Comparison of ENCODE assay signal across 29 cellular contexts in the genomic region with DNA sequence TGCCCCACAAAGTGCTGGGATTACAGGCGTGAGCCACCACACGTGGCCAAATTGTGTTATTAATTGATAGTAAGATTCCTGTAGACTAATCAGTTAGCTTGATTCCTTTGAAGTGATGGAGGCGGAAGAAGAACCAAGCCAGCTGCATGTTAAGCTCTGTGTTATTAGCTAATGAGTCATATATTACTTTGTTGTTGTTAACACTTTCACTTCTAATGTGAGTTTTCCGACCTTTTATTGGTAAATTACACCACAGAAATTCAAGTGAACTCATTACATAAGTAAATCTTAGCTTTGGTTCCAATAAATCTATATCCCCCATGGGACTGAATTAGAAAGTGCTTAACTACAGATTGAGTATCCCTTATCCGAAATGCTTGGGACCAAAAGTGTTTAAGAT. TPM values are rescaled to one million over a fixed set of nuclear protein-coding genes. Genes with fewer than 3 reads are reported as not detected.
DNase-seq lines count a peak whose midpoint lies in the region; ATAC-seq, FAIRE-seq and TF ChIP-seq lines count a peak whose summit lies in the region.
"Had no signal": no experiment of that assay in that cellular context is flagged by ENCODE, and none has a peak within 500 bp of the region (broad histone marks: within the 10 kb centered on the region; RNA-seq: fewer than 3 reads in every experiment).

No MANE protein-coding gene starts in this region.

- peak; percentile 51 for ATAC-seq in HG02885 (IDR thresholded peaks at IDR 0.05; ENCODE audit: poor library complexity, unreplicated experiment)
- ATAC-seq in GM21423 (IDR thresholded peaks at IDR 0.05; ENCODE audit: unreplicated experiment): no peak
- ATAC-seq: activated CD8-positive, alpha-beta T cell treated with anti-CD3 and anti-CD28 coated beads, Interleukin-2, amount 10 ng/mL, durations not matched to agents 7 days and 5 days; left lobe of liver; right lobe of liver had no signal

- peak; percentile 68 for FAIRE-seq in GM18507 (lab: Jason Lieb, UNC)
- no peak for FAIRE-seq in bronchial epithelial cell (lab: Jason Lieb, UNC)
- no peak for FAIRE-seq in small intestine (lab: Jason Lieb, UNC)
- FAIRE-seq: endometrium had no signal

- H3K27me3 ChIP-seq in bronchial epithelial cell (ENCODE audit: control insufficient read depth, insufficient read depth, low read length) (no peaks in the 10 kb centered on the region), small intestine (ENCODE audit: control insufficient read depth in 2 of 2, insufficient read depth in 2 of 2, low read length in 2 of 2) (no peaks in the 10 kb centered on the region)
- H3K27me3 ChIP-seq: right lobe of liver had no signal

- H3K9me3 ChIP-seq in small intestine (ENCODE audit: control insufficient read depth, low read depth): no peaks in the 10 kb centered on the region
- H3K9me3 ChIP-seq: right lobe of liver had no signal

- no peak for DNase-seq in GM18507 (ENCODE audit: extremely low spot score, insufficient read length, low read depth)
- peak; percentile 48 for DNase-seq in bronchial epithelial cell (ENCODE audit: low read depth)
- DNase-seq in small intestine: peak; percentile 83
- DNase-seq in NCI-H2227 (lab: John Stamatoyannopoulos, UW; ENCODE audit: unreplicated experiment): no peak
- DNase-seq in coronary artery (ENCODE audit: low spot score): no peak
- DNase-seq: activated CD4-positive, CD25-positive, alpha-beta regulatory T cell; activated CD8-positive, alpha-beta T cell treated with anti-CD3 and anti-CD28 coated beads, Interleukin-2, amount 10 ng/mL, durations not matched to agents 7 days and 5 days; activated effector memory CD4-positive, alpha-beta T cell treated with anti-CD3 and anti-CD28 coated beads, Interleukin-2, amount 50 U/mL, for 16 hours; activated naive CD8-positive, alpha-beta T cell treated with anti-CD3 and anti-CD28 coated beads for 36 hours; aorta; caudate nucleus; GOT3; hippocampal formation; immature natural killer cell; mesenchymal stem cell; NCI-H1436; NCI-H2107; NCI-H446; NCI-H774; posterior cingulate gyrus; right lobe of liver; stimulated activated CD4-positive, alpha-beta T cell treated with anti-CD3 and anti-CD28 coated beads, Interleukin-4, amount 100 ng/mL, for 4 hours; stimulated activated naive B cell treated with anti-CD40 and anti-IgM and Interleukin-4, amounts not matched to agents 10 μg/mL and 1 μg/mL and 100 μg/mL, for 72 hours had no signal

- H3K4me1 ChIP-seq in small intestine (ENCODE audit: control insufficient read depth in 2 of 2, insufficient read depth in 1 of 2, low read depth in 1 of 2, low read length in 1 of 2): no peaks in the 10 kb centered on the region
- H3K4me1 ChIP-seq: right lobe of liver had no signal

- no peak overlapping the region for H3K27ac ChIP-seq in small intestine (ENCODE audit: low read depth in 1 of 2, low read length in 1 of 2)
- H3K27ac ChIP-seq in coronary artery: no peak overlapping the region
- H3K27ac ChIP-seq: C4-2B, right lobe of liver, RWPE1 had no signal

- no peak for TF ChIP-seq CTCF in bronchial epithelial cell (IDR thresholded peaks at IDR 0.05; ENCODE audit: insufficient read depth, low read length, severe bottlenecking)
- TF ChIP-seq CTCF in coronary artery (IDR thresholded peaks at IDR 0.05): no peak

- H3K4me3 ChIP-seq in bronchial epithelial cell (ENCODE audit: low read depth, low read length) (no peak overlapping the region), small intestine (ENCODE audit: low read depth in 1 of 2, low read length in 2 of 2) (no peak overlapping the region), coronary artery (no peak overlapping the region)
- H3K4me3 ChIP-seq: right lobe of liver had no signal

- 6 to 36% (median 11%) methylated on average over 5 of the region's 5 CpGs for WGBS in small intestine, 3 donors

- H3K36me3 ChIP-seq in bronchial epithelial cell (ENCODE audit: control insufficient read depth, insufficient read depth, low read length) (peaks cover 11% of the 10 kb centered on the region), small intestine (ENCODE audit: control insufficient read depth in 2 of 2, insufficient read depth in 2 of 2, low read length in 2 of 2) (no peaks in the 10 kb centered on the region)
- H3K36me3 ChIP-seq: right lobe of liver had no signal

RNA-seq across cellular contexts. Expression of gene CHMP1B, which starts 20.3 kb away (rescaled TPM):
- total RNA-seq in bronchial epithelial cell: 140 and 178 TPM in 2 replicates
- polyA plus RNA-seq in small intestine: 10 to 100 TPM; 38.1 to 71.3 (median 64.9) TPM

RNA-seq across cellular contexts. Expression of gene MPPE1, which starts 36.6 kb away (rescaled TPM):
- 22.1 and 30.1 TPM in 2 replicates for total RNA-seq in bronchial epithelial cell
- 10 to 100 TPM; 23.9 to 27.6 (median 25.0) TPM for polyA plus RNA-seq in small intestine

Comparison
In these comparisons a context has a peak if more than half of its experiments do, and no peak if none do; other contexts are left out.
1. DNase-seq: peak in bronchial epithelial cell (single experiment) and small intestine (single experiment); none in GM18507 (single experiment), NCI-H2227 (single experiment) and coronary artery (single experiment).